Comparison of ENCODE assay signal across 21 cellular contexts in genomic region chr3:105883798-105884377, GRCh38. TPM values are rescaled to one million over a fixed set of nuclear protein-coding genes. Genes with fewer than 3 reads are reported as not detected.
DNase-seq lines count a peak whose midpoint lies in the region; ATAC-seq and TF ChIP-seq lines count a peak whose summit lies in the region.
"Had no signal": no experiment of that assay in that cellular context is flagged by ENCODE, and none has a peak within 500 bp of the region (broad histone marks: within the 10 kb centered on the region; RNA-seq: fewer than 3 reads in every experiment).

No MANE protein-coding gene starts in this region.

- TF ChIP-seq POLR2A in breast epithelium (IDR thresholded peaks at IDR 0.05) = no peak

- no peak overlapping the region for H3K4me3 ChIP-seq in breast epithelium
- no peak overlapping the region for H3K4me3 ChIP-seq in epithelial cell of esophagus (ENCODE audit: low read length)
- H3K4me3 ChIP-seq in upper lobe of right lung = no peak overlapping the region
- H3K4me3 ChIP-seq: colonic mucosa, upper lobe of left lung had no signal

- BruUV-seq in MCF 10A (replicated peaks; lab: Mats Ljungman, UMichigan) = no TSS peak

- no peak for ATAC-seq in stimulated activated effector memory CD8-positive, alpha-beta T cell treated with anti-CD3 and anti-CD28 coated beads, Interleukin-12 subunit alpha, Interleukin-12 subunit beta, amount 100 ng/mL, for 72 hours
- no peak for ATAC-seq in upper lobe of right lung
- ATAC-seq in GM18520 (IDR thresholded peaks at IDR 0.05; ENCODE audit: unreplicated experiment) = no peak

- H3K4me1 Mint-ChIP-seq in MCF 10A (ENCODE audit: insufficient read depth, unreplicated experiment) = peaks cover 8% of the 10 kb centered on the region
- peaks cover 10% of the 10 kb centered on the region for H3K4me1 Mint-ChIP-seq in stimulated activated effector memory CD8-positive, alpha-beta T cell treated with anti-CD3 and anti-CD28 coated beads, Interleukin-12 subunit alpha, Interleukin-12 subunit beta, amount 100 ng/mL, for 72 hours

- DNase-seq in MCF 10A (ENCODE audit: unreplicated experiment) (peak; percentile 9), breast epithelium (ENCODE audit: low spot score in 2 of 2) (no peak), RPMI7951 (ENCODE audit: low read depth) (peak; percentile 50), epithelial cell of esophagus (ENCODE audit: low read depth) (peak; percentile 80), upper lobe of right lung (no peak), HT-29 (ENCODE audit: low spot score) (no peak)
- DNase-seq in stimulated activated effector memory CD8-positive, alpha-beta T cell treated with anti-CD3 and anti-CD28 coated beads, Interleukin-12 subunit alpha, Interleukin-12 subunit beta, amount 100 ng/mL, for 72 hours (ENCODE audit: low spot score in 2 of 2) = no peak
- DNase-seq: activated CD4-positive, CD25-positive, alpha-beta regulatory T cell treated with anti-CD3 and anti-CD28 coated beads, Interleukin-2, amount 50 U/mL, for 72 hours; activated gamma-delta T cell treated with Interleukin-2 at 50 U/mL for 16 hours; colonic mucosa; KBM-7; left cardiac atrium; NCI-H1048; NCI-H2029 treated with DMSO at 0.1 percent for 48 hours; NCI-H510A treated with DMSO at 0.1 percent for 48 hours; SIG-M5; stimulated activated CD4-positive, alpha-beta T cell treated with anti-CD3 and anti-CD28 coated beads, Interleukin-15, amount 100 ng/mL, for 24 hours; stimulated activated naive CD4-positive, alpha-beta T cell; T1000; upper lobe of left lung had no signal

- no peak for TF ChIP-seq CTCF in MCF 10A (IDR thresholded peaks at IDR 0.05; ENCODE audit: unreplicated experiment)
- no peak for TF ChIP-seq CTCF in breast epithelium (IDR thresholded peaks at IDR 0.05)
- TF ChIP-seq CTCF in epithelial cell of esophagus (IDR thresholded peaks at IDR 0.05; ENCODE audit: insufficient read depth, low read depth, low read length, missing control alignments) = no peak
- no peak for TF ChIP-seq CTCF in upper lobe of right lung (IDR thresholded peaks at IDR 0.05)

- H3K27me3 Mint-ChIP-seq in MCF 10A (ENCODE audit: insufficient read depth, unreplicated experiment) = no peaks in the 10 kb centered on the region

- H3K9me3 Mint-ChIP-seq in MCF 10A (ENCODE audit: unreplicated experiment) = no peaks in the 10 kb centered on the region
- no peaks in the 10 kb centered on the region for H3K9me3 Mint-ChIP-seq in stimulated activated effector memory CD8-positive, alpha-beta T cell treated with anti-CD3 and anti-CD28 coated beads, Interleukin-12 subunit alpha, Interleukin-12 subunit beta, amount 100 ng/mL, for 72 hours

- H3K9me3 ChIP-seq in breast epithelium = no peaks in the 10 kb centered on the region
- no peaks in the 10 kb centered on the region for H3K9me3 ChIP-seq in upper lobe of right lung
- H3K9me3 ChIP-seq: colonic mucosa, upper lobe of left lung had no signal

- H3K36me3 ChIP-seq in breast epithelium = no peaks in the 10 kb centered on the region
- no peaks in the 10 kb centered on the region for H3K36me3 ChIP-seq in upper lobe of right lung
- H3K36me3 ChIP-seq: colonic mucosa, upper lobe of left lung had no signal

- intact Hi-C loops in MCF 10A (cut with micrococcal nuclease) (no loop called here), breast epithelium (cut with DNase I; ENCODE audit: low total_unique reads) (no loop called here), upper lobe of right lung (cut with DNase I) (no loop called here)

- POLR2A ChIA-PET in MCF 10A (lab: Yijun Ruan, JAX) = interaction anchor here (0.6 to 2.1 kb wide), 6 partner anchors 8 to 113 kb away, joined by 3 to 12 read pairs (median 3); partner anchors contain the start of gene CBLB

- H3K27ac Mint-ChIP-seq in MCF 10A (ENCODE audit: low read depth, unreplicated experiment) = no peak overlapping the region
- H3K27ac Mint-ChIP-seq in stimulated activated effector memory CD8-positive, alpha-beta T cell treated with anti-CD3 and anti-CD28 coated beads, Interleukin-12 subunit alpha, Interleukin-12 subunit beta, amount 100 ng/mL, for 72 hours = no peak overlapping the region

- H3K27me3 ChIP-seq in breast epithelium (no peaks in the 10 kb centered on the region), upper lobe of right lung (no peaks in the 10 kb centered on the region)
- H3K27me3 ChIP-seq: colonic mucosa, upper lobe of left lung had no signal

- CTCF ChIA-PET in MCF 10A (lab: Yijun Ruan, JAX) = interaction anchor here (0.6 kb wide), 2 partner anchors 712 to 1361 kb away, joined by 3 to 5 read pairs; no protein-coding TSS in a partner anchor

- H3K36me3 Mint-ChIP-seq in MCF 10A (ENCODE audit: insufficient read depth, unreplicated experiment) = peaks cover 5% of the 10 kb centered on the region
- no peaks in the 10 kb centered on the region for H3K36me3 Mint-ChIP-seq in stimulated activated effector memory CD8-positive, alpha-beta T cell treated with anti-CD3 and anti-CD28 coated beads, Interleukin-12 subunit alpha, Interleukin-12 subunit beta, amount 100 ng/mL, for 72 hours

- H3K27ac ChIP-seq in breast epithelium = no peak overlapping the region
- H3K27ac ChIP-seq in upper lobe of right lung = no peak overlapping the region
- H3K27ac ChIP-seq: colonic mucosa, upper lobe of left lung had no signal

- H3K4me3 Mint-ChIP-seq in MCF 10A (ENCODE audit: unreplicated experiment) = no peak overlapping the region
- H3K4me3 Mint-ChIP-seq in stimulated activated effector memory CD8-positive, alpha-beta T cell treated with anti-CD3 and anti-CD28 coated beads, Interleukin-12 subunit alpha, Interleukin-12 subunit beta, amount 100 ng/mL, for 72 hours = peak overlapping the region; percentile 66

- H3K4me1 ChIP-seq in breast epithelium (no peaks in the 10 kb centered on the region), upper lobe of right lung (no peaks in the 10 kb centered on the region)
- H3K4me1 ChIP-seq: colonic mucosa had no signal

RNA-seq across cellular contexts. Expression of gene CBLB, which starts 15.1 kb away (rescaled TPM):
- total RNA-seq in MCF 10A (2022) = 19.7 and 43.4 TPM in 2 replicates
- total RNA-seq in breast epithelium = 100 to 1,000 TPM in 1 of 3 donors, 10 to 100 TPM in 2; 57.7 to 107 (median 70.8) TPM
- 3.8 and 6.0 TPM in 2 replicates for total RNA-seq in RPMI7951 (2014; rRNA removed; shearing (Covaris generic))
- total RNA-seq in upper lobe of right lung = 41.5 TPM
- 3.8 and 8.3 TPM in 2 replicates for total RNA-seq in HT-29 (2014; rRNA removed; shearing (Covaris generic))

Comparison
In these comparisons a context has a peak if more than half of its experiments do, and no peak if none do; other contexts are left out.
1. DNase-seq: peak in MCF 10A (single experiment), RPMI7951 (single experiment) and epithelial cell of esophagus (single experiment); none in breast epithelium (0 of 2), stimulated activated effector memory CD8-positive, alpha-beta T cell treated with anti-CD3 and anti-CD28 coated beads, Interleukin-12 subunit alpha, Interleukin-12 subunit beta, amount 100 ng/mL, for 72 hours (0 of 2), upper lobe of right lung (single experiment) and HT-29 (single experiment).